16 cellular contexts compared by ENCODE assay signal in the genomic region with DNA sequence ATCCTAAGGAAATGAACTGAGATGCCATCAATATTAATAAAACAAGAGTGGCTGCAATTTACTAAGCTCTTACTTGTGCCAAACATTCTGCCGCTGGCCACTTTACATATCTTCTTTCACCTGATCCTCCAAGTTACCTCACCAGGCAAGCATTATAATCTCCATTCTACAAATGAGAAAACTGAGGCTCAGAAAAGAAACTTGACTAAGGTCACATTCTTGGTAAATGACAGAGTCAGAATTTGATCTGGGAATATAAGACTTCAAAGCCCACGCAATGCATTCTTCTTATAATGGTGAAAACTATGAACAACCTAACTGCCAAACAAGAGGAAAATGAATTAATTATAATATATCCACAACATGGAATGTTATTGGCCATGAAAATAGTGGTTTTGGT. TPM values are rescaled to one million over a fixed set of nuclear protein-coding genes. Genes with fewer than 3 reads are reported as not detected.
A peak's percentile ranks its signal among the peaks of the same experiment; 100 is the strongest.
DNase-seq lines count a peak whose midpoint lies in the region; ATAC-seq and TF ChIP-seq lines count a peak whose summit lies in the region.
"Had no signal": no experiment of that assay in that cellular context is flagged by ENCODE, and none has a peak within 500 bp of the region (broad histone marks: within the 10 kb centered on the region; RNA-seq: fewer than 3 reads in every experiment).

No MANE protein-coding gene starts in this region.

- H3K27me3 Mint-ChIP-seq in T-cell, result no peaks in the 10 kb centered on the region

- intact Hi-C loops in aorta (cut with DNase I), result no loop called here

- ATAC-seq in T-cell (replicated peaks in 1 of 4), result no peak
- no peak for ATAC-seq in aorta (ENCODE audit: low FRiP score)
- no peak for ATAC-seq in HG03469 (IDR thresholded peaks at IDR 0.05; ENCODE audit: unreplicated experiment)
- ATAC-seq: CD8-positive, alpha-beta T cell; K562 had no signal

- in situ Hi-C loops in brain microvascular endothelial cell (cut with HindIII; ENCODE audit: low pct_ligation_motif_present, low sequenced_read_pairs), result no loop called here

- WGBS in aorta, 2 donors, result 84 to 89% methylated on average over 2 of the region's 2 CpGs

- CTCF ChIA-PET in T-cell (lab: Charles Lee), result interaction anchor here in 1 of 2 donors (0.6 kb wide), 1 partner anchor 135 kb away, joined by 4 read pairs; no protein-coding TSS in a partner anchor

- no peaks in the 10 kb centered on the region for H3K9me3 ChIP-seq in aorta (ENCODE audit: control insufficient read depth, low read length)
- H3K9me3 ChIP-seq: BLaER1 treated with 17β-estradiol and CSF1 and Interleukin-3, amounts not matched to agents 10 nM and 100 nM had no signal

- H3K36me3 ChIP-seq in brain microvascular endothelial cell (replicated peaks), result no peaks in the 10 kb centered on the region
- H3K36me3 ChIP-seq in aorta (ENCODE audit: control insufficient read depth in 1 of 2, insufficient read depth in 2 of 2, low read length in 1 of 2), result no peaks in the 10 kb centered on the region
- H3K36me3 ChIP-seq: BLaER1 treated with 17β-estradiol and CSF1 and Interleukin-3, amounts not matched to agents 10 nM and 100 nM had no signal

- TF ChIP-seq CTCF in brain microvascular endothelial cell (IDR thresholded peaks at IDR 0.05; ENCODE audit: low read depth, low read length, missing control alignments), result no peak
- TF ChIP-seq CTCF in retinal pigment epithelial cell (conservative IDR thresholded peaks at IDR 0.05; ENCODE audit: low read depth, low read length), result no peak

- DNase-seq in ELR (ENCODE audit: low read depth), result peak; percentile 22
- no peak for DNase-seq in brain microvascular endothelial cell
- peak; percentile 56 for DNase-seq in retinal pigment epithelial cell (ENCODE audit: low read depth)
- no peak for DNase-seq in T-cell
- DNase-seq in aorta, result no peak
- no peak for DNase-seq in T-helper 2 cell
- DNase-seq: Calu3; CD8-positive, alpha-beta T cell; DMS79 treated with DMSO at 0.1 percent for 48 hours; GDM1; H9 had no signal

- H3K9me3 Mint-ChIP-seq in T-cell, result no peaks in the 10 kb centered on the region
- H3K9me3 Mint-ChIP-seq: CD8-positive, alpha-beta T cell; H9 had no signal

- H3K27ac ChIP-seq in brain microvascular endothelial cell (peak overlapping the region; percentile 24), aorta (ENCODE audit: low read depth in 1 of 2, low read length in 2 of 2) (no peak overlapping the region)
- H3K27ac ChIP-seq: BLaER1 treated with 17β-estradiol and CSF1 and Interleukin-3, amounts not matched to agents 10 nM and 100 nM had no signal

- H3K4me3 Mint-ChIP-seq in T-cell, result no peak overlapping the region
- H3K4me3 Mint-ChIP-seq: B cell; CD8-positive, alpha-beta T cell; H9 had no signal

- no peaks in the 10 kb centered on the region for H3K4me1 ChIP-seq in aorta (ENCODE audit: control insufficient read depth in 1 of 2, insufficient read depth in 2 of 2, low read length in 2 of 2)

- POLR2A ChIA-PET in T-cell (lab: Charles Lee), result no interaction called here

- no peak overlapping the region for H3K27ac Mint-ChIP-seq in T-cell
- H3K27ac Mint-ChIP-seq: B cell; CD8-positive, alpha-beta T cell; H9 had no signal

- H3K36me3 Mint-ChIP-seq in T-cell, result no peaks in the 10 kb centered on the region
- H3K36me3 Mint-ChIP-seq: CD8-positive, alpha-beta T cell had no signal

- H3K4me3 ChIP-seq in brain microvascular endothelial cell (ENCODE audit: low read depth, low read length) (no peak overlapping the region), retinal pigment epithelial cell (ENCODE audit: low read length) (no peak overlapping the region), aorta (ENCODE audit: low read length in 2 of 2) (no peak overlapping the region)
- H3K4me3 ChIP-seq: BLaER1 treated with 17β-estradiol and CSF1 and Interleukin-3, amounts not matched to agents 10 nM and 100 nM; K562 had no signal

- TF ChIP-seq RAD21 in Ishikawa (IDR thresholded peaks at IDR 0.05; ENCODE audit: low read depth), result no peak

- H3K4me1 Mint-ChIP-seq in T-cell, result peaks cover 27 to 28% (median 27%) of the 10 kb centered on the region in 3 donors

- peak; percentile 49; the same call in 1 of the 2 replicates for TF ChIP-seq EP300 in Ishikawa (IDR thresholded peaks at IDR 0.05; ENCODE audit: borderline replicate concordance)

- H3K27me3 ChIP-seq in brain microvascular endothelial cell (replicated peaks), result no peaks in the 10 kb centered on the region
- no peaks in the 10 kb centered on the region for H3K27me3 ChIP-seq in aorta (ENCODE audit: control insufficient read depth in 1 of 2, insufficient read depth in 2 of 2, low read length in 1 of 2)
- H3K27me3 ChIP-seq: BLaER1 treated with 17β-estradiol and CSF1 and Interleukin-3, amounts not matched to agents 10 nM and 100 nM had no signal

TF ChIP-seq in Ishikawa, 13 proteins besides CTCF, POLR2A, EP300 and RAD21:
- TF ChIP-seq FOXM1 (IDR thresholded peaks at IDR 0.05; ENCODE audit: borderline replicate concordance, low read depth) (peak; percentile 27; the same call in 1 of the 2 replicates), CEBPB (IDR thresholded peaks at IDR 0.05) (no peak), ZBTB7A (IDR thresholded peaks at IDR 0.05; ENCODE audit: low read depth) (no peak), TCF12 (IDR thresholded peaks at IDR 0.05; ENCODE audit: low read depth) (no peak), TEAD4 (IDR thresholded peaks at IDR 0.05) (peak; percentile 57; the same call in 1 of the 2 replicates), TAF1 (IDR thresholded peaks at IDR 0.05; ENCODE audit: low read depth) (no peak), CREB1 (IDR thresholded peaks at IDR 0.05; ENCODE audit: low read depth) (no peak), NFIC (IDR thresholded peaks at IDR 0.05) (no peak; the same call in 1 of the 2 replicates)
- TF ChIP-seq, protein P1, sequence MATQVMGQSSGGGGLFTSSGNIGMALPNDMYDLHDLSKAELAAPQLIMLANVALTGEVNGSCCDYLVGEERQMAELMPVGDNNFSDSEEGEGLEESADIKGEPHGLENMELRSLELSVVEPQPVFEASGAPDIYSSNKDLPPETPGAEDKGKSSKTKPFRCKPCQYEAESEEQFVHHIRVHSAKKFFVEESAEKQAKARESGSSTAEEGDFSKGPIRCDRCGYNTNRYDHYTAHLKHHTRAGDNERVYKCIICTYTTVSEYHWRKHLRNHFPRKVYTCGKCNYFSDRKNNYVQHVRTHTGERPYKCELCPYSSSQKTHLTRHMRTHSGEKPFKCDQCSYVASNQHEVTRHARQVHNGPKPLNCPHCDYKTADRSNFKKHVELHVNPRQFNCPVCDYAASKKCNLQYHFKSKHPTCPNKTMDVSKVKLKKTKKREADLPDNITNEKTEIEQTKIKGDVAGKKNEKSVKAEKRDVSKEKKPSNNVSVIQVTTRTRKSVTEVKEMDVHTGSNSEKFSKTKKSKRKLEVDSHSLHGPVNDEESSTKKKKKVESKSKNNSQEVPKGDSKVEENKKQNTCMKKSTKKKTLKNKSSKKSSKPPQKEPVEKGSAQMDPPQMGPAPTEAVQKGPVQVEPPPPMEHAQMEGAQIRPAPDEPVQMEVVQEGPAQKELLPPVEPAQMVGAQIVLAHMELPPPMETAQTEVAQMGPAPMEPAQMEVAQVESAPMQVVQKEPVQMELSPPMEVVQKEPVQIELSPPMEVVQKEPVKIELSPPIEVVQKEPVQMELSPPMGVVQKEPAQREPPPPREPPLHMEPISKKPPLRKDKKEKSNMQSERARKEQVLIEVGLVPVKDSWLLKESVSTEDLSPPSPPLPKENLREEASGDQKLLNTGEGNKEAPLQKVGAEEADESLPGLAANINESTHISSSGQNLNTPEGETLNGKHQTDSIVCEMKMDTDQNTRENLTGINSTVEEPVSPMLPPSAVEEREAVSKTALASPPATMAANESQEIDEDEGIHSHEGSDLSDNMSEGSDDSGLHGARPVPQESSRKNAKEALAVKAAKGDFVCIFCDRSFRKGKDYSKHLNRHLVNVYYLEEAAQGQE (IDR thresholded peaks at IDR 0.05; ENCODE audit: low read depth), result no peak
- TF ChIP-seq, protein P2, sequence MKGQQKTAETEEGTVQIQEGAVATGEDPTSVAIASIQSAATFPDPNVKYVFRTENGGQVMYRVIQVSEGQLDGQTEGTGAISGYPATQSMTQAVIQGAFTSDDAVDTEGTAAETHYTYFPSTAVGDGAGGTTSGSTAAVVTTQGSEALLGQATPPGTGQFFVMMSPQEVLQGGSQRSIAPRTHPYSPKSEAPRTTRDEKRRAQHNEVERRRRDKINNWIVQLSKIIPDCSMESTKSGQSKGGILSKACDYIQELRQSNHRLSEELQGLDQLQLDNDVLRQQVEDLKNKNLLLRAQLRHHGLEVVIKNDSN (IDR thresholded peaks at IDR 0.05), result no peak
- TF ChIP-seq, protein P3, sequence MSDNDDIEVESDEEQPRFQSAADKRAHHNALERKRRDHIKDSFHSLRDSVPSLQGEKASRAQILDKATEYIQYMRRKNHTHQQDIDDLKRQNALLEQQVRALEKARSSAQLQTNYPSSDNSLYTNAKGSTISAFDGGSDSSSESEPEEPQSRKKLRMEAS (IDR thresholded peaks at IDR 0.05), result no peak

RNA-seq across cellular contexts. Expression of a gene that starts 46.1 kb away (rescaled TPM):
- total RNA-seq in T-cell, result 10 to 100 TPM; 33.5 to 42.2 (median 34.1) TPM
- 10 to 100 TPM; 31.9 to 34.2 TPM for total RNA-seq in aorta
- 10 to 100 TPM; 18.2 to 19.0 TPM for polyA plus RNA-seq in aorta

Comparison
In these comparisons a context has a peak if more than half of its experiments do, and no peak if none do; other contexts are left out.
1. DNase-seq: peak in ELR (single experiment) and retinal pigment epithelial cell (single experiment); none in brain microvascular endothelial cell (single experiment), T-cell (0 of 34), aorta (0 of 2) and T-helper 2 cell (0 of 5).